ENCODE assay signal across 1 cellular context in genomic region chr1:66519988-66520387, GRCh38.
TF ChIP-seq lines count a peak whose summit lies in the region.

No MANE protein-coding gene starts in this region.

TF ChIP-seq in HEK293, 187 proteins besides CTCF, POLR2A, EP300 and RAD21 (continued from another document and continues in another):
- TF ChIP-seq REST (tag by site-specific recombination; IDR thresholded peaks at IDR 0.05) (no peak), ZFHX2 (tag by site-specific recombination; conservative IDR thresholded peaks at IDR 0.05) (no peak), ZNF830 (tag by site-specific recombination; IDR thresholded peaks at IDR 0.05; ENCODE audit: low read depth) (no peak), ZNF530 (tag by site-specific recombination; IDR thresholded peaks at IDR 0.05; ENCODE audit: low read depth) (no peak), ZNF221 (tag by site-specific recombination; IDR thresholded peaks at IDR 0.05; ENCODE audit: borderline replicate concordance) (no peak), ZNF274 (IDR thresholded peaks at IDR 0.05; ENCODE audit: low read length) (no peak), ZNF274 (tag by site-specific recombination; IDR thresholded peaks at IDR 0.05; ENCODE audit: borderline replicate concordance) (no peak), ZNF311 (tag by site-specific recombination; IDR thresholded peaks at IDR 0.05; ENCODE audit: borderline replicate concordance) (no peak), ZNF350 (tag by site-specific recombination; IDR thresholded peaks at IDR 0.05) (no peak), GFI1B (tag by site-specific recombination; IDR thresholded peaks at IDR 0.05) (no peak), ZNF585B (tag by site-specific recombination; IDR thresholded peaks at IDR 0.05) (no peak), ZNF664 (tag by site-specific recombination; IDR thresholded peaks at IDR 0.05) (0 out of 2 replicates have a peak, but pooled peaks have one; percentile 44), SP2 (tag by site-specific recombination; IDR thresholded peaks at IDR 0.05) (no peak), KLF8 (tag by site-specific recombination; IDR thresholded peaks at IDR 0.05) (peak; percentile 40; the same call in 1 of the 2 replicates), PRDM6 (tag by site-specific recombination; IDR thresholded peaks at IDR 0.05) (0 out of 2 replicates have a peak, but pooled peaks have one; percentile 6), ZNF707 (tag by site-specific recombination; IDR thresholded peaks at IDR 0.05) (no peak), FEZF1 (tag by site-specific recombination; IDR thresholded peaks at IDR 0.05) (peak; percentile 27), ZFP3 (tag by site-specific recombination; IDR thresholded peaks at IDR 0.05; ENCODE audit: low read depth) (no peak), ZNF184 (tag by site-specific recombination; IDR thresholded peaks at IDR 0.05) (no peak), ZBTB21 (tag by site-specific recombination; IDR thresholded peaks at IDR 0.05) (peak; percentile 48), ZNF366 (tag by site-specific recombination; conservative IDR thresholded peaks at IDR 0.05) (no peak), ZNF23 (tag by site-specific recombination; IDR thresholded peaks at IDR 0.05; ENCODE audit: borderline replicate concordance) (no peak), KLF7 (tag by site-specific recombination; IDR thresholded peaks at IDR 0.05; ENCODE audit: borderline replicate concordance) (no peak), ZNF169 (tag by site-specific recombination; IDR thresholded peaks at IDR 0.05) (no peak), PRDM1 (tag by site-specific recombination; IDR thresholded peaks at IDR 0.05) (no peak), MZF1 (tag by site-specific recombination; IDR thresholded peaks at IDR 0.05; ENCODE audit: borderline replicate concordance) (no peak; the same call in 1 of the 2 replicates), ZNF133 (tag by site-specific recombination; IDR thresholded peaks at IDR 0.05) (no peak), GLIS2 (tag by site-specific recombination; IDR thresholded peaks at IDR 0.05) (no peak), ZNF501 (tag by site-specific recombination; IDR thresholded peaks at IDR 0.05) (no peak), ZNF704 (tag by site-specific recombination; IDR thresholded peaks at IDR 0.05) (no peak)
- TF ChIP-seq, protein P1, sequence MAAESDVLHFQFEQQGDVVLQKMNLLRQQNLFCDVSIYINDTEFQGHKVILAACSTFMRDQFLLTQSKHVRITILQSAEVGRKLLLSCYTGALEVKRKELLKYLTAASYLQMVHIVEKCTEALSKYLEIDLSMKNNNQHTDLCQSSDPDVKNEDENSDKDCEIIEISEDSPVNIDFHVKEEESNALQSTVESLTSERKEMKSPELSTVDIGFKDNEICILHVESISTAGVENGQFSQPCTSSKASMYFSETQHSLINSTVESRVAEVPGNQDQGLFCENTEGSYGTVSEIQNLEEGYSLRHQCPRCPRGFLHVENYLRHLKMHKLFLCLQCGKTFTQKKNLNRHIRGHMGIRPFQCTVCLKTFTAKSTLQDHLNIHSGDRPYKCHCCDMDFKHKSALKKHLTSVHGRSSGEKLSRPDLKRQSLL (tag by site-specific recombination; IDR thresholded peaks at IDR 0.05) = no peak
- TF ChIP-seq, protein P2, sequence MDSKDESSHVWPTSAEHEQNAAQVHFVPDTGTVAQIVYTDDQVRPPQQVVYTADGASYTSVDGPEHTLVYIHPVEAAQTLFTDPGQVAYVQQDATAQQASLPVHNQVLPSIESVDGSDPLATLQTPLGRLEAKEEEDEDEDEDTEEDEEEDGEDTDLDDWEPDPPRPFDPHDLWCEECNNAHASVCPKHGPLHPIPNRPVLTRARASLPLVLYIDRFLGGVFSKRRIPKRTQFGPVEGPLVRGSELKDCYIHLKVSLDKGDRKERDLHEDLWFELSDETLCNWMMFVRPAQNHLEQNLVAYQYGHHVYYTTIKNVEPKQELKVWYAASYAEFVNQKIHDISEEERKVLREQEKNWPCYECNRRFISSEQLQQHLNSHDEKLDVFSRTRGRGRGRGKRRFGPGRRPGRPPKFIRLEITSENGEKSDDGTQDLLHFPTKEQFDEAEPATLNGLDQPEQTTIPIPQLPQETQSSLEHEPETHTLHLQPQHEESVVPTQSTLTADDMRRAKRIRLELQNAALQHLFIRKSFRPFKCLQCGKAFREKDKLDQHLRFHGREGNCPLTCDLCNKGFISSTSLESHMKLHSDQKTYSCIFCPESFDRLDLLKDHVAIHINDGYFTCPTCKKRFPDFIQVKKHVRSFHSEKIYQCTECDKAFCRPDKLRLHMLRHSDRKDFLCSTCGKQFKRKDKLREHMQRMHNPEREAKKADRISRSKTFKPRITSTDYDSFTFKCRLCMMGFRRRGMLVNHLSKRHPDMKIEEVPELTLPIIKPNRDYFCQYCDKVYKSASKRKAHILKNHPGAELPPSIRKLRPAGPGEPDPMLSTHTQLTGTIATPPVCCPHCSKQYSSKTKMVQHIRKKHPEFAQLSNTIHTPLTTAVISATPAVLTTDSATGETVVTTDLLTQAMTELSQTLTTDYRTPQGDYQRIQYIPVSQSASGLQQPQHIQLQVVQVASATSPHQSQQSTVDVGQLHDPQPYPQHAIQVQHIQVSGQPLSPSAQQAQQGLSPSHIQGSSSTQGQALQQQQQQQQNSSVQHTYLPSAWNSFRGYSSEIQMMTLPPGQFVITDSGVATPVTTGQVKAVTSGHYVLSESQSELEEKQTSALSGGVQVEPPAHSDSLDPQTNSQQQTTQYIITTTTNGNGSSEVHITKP (tag by site-specific recombination; IDR thresholded peaks at IDR 0.05) = 0 out of 2 replicates have a peak, but pooled peaks have one; percentile 27
- TF ChIP-seq, protein P3, sequence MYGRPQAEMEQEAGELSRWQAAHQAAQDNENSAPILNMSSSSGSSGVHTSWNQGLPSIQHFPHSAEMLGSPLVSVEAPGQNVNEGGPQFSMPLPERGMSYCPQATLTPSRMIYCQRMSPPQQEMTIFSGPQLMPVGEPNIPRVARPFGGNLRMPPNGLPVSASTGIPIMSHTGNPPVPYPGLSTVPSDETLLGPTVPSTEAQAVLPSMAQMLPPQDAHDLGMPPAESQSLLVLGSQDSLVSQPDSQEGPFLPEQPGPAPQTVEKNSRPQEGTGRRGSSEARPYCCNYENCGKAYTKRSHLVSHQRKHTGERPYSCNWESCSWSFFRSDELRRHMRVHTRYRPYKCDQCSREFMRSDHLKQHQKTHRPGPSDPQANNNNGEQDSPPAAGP (tag by site-specific recombination; IDR thresholded peaks at IDR 0.05) = no peak
- TF ChIP-seq, protein P4, sequence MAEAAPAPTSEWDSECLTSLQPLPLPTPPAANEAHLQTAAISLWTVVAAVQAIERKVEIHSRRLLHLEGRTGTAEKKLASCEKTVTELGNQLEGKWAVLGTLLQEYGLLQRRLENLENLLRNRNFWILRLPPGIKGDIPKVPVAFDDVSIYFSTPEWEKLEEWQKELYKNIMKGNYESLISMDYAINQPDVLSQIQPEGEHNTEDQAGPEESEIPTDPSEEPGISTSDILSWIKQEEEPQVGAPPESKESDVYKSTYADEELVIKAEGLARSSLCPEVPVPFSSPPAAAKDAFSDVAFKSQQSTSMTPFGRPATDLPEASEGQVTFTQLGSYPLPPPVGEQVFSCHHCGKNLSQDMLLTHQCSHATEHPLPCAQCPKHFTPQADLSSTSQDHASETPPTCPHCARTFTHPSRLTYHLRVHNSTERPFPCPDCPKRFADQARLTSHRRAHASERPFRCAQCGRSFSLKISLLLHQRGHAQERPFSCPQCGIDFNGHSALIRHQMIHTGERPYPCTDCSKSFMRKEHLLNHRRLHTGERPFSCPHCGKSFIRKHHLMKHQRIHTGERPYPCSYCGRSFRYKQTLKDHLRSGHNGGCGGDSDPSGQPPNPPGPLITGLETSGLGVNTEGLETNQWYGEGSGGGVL (tag by site-specific recombination; IDR thresholded peaks at IDR 0.05) = 0 out of 2 replicates have a peak, but pooled peaks have one; percentile 15
- TF ChIP-seq, protein P5, sequence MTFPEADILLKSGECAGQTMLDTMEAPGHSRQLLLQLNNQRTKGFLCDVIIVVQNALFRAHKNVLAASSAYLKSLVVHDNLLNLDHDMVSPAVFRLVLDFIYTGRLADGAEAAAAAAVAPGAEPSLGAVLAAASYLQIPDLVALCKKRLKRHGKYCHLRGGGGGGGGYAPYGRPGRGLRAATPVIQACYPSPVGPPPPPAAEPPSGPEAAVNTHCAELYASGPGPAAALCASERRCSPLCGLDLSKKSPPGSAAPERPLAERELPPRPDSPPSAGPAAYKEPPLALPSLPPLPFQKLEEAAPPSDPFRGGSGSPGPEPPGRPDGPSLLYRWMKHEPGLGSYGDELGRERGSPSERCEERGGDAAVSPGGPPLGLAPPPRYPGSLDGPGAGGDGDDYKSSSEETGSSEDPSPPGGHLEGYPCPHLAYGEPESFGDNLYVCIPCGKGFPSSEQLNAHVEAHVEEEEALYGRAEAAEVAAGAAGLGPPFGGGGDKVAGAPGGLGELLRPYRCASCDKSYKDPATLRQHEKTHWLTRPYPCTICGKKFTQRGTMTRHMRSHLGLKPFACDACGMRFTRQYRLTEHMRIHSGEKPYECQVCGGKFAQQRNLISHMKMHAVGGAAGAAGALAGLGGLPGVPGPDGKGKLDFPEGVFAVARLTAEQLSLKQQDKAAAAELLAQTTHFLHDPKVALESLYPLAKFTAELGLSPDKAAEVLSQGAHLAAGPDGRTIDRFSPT (tag by site-specific recombination; IDR thresholded peaks at IDR 0.05) = peak; percentile 87
- TF ChIP-seq, protein P6, sequence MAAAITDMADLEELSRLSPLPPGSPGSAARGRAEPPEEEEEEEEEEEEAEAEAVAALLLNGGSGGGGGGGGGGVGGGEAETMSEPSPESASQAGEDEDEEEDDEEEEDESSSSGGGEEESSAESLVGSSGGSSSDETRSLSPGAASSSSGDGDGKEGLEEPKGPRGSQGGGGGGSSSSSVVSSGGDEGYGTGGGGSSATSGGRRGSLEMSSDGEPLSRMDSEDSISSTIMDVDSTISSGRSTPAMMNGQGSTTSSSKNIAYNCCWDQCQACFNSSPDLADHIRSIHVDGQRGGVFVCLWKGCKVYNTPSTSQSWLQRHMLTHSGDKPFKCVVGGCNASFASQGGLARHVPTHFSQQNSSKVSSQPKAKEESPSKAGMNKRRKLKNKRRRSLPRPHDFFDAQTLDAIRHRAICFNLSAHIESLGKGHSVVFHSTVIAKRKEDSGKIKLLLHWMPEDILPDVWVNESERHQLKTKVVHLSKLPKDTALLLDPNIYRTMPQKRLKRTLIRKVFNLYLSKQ (tag by site-specific recombination; IDR thresholded peaks at IDR 0.05; ENCODE audit: borderline replicate concordance) = no peak
- TF ChIP-seq, protein P7, sequence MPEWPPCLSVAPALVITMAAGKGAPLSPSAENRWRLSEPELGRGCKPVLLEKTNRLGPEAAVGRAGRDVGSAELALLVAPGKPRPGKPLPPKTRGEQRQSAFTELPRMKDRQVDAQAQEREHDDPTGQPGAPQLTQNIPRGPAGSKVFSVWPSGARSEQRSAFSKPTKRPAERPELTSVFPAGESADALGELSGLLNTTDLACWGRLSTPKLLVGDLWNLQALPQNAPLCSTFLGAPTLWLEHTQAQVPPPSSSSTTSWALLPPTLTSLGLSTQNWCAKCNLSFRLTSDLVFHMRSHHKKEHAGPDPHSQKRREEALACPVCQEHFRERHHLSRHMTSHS (tag by site-specific recombination; IDR thresholded peaks at IDR 0.05) = no peak
- TF ChIP-seq, protein P8, sequence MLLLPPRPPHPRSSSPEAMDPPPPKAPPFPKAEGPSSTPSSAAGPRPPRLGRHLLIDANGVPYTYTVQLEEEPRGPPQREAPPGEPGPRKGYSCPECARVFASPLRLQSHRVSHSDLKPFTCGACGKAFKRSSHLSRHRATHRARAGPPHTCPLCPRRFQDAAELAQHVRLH (tag by site-specific recombination; IDR thresholded peaks at IDR 0.05) = no peak
